ENCODE assay signal across 1 cellular context in genomic region chr20:5126512-5127203, GRCh38.
TF ChIP-seq lines count a peak whose summit lies in the region.

TSS of gene CDS2 (plus strand) at chr20:5127008. CDS start at chr20:5127093, 85 bp downstream.

TF ChIP-seq in HepG2, 621 proteins besides CTCF, POLR2A, EP300 and RAD21 (continued from another document and continues in another):
- TF ChIP-seq, protein P1, sequence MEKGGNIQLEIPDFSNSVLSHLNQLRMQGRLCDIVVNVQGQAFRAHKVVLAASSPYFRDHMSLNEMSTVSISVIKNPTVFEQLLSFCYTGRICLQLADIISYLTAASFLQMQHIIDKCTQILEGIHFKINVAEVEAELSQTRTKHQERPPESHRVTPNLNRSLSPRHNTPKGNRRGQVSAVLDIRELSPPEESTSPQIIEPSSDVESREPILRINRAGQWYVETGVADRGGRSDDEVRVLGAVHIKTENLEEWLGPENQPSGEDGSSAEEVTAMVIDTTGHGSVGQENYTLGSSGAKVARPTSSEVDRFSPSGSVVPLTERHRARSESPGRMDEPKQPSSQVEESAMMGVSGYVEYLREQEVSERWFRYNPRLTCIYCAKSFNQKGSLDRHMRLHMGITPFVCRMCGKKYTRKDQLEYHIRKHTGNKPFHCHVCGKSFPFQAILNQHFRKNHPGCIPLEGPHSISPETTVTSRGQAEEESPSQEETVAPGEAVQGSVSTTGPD (CRISPR knock-in tag; IDR thresholded peaks at IDR 0.05): no peak
- TF ChIP-seq RBFOX2 (IDR thresholded peaks at IDR 0.05; ENCODE audit: low read depth, low read length): peak; percentile 96
- TF ChIP-seq, protein P2, sequence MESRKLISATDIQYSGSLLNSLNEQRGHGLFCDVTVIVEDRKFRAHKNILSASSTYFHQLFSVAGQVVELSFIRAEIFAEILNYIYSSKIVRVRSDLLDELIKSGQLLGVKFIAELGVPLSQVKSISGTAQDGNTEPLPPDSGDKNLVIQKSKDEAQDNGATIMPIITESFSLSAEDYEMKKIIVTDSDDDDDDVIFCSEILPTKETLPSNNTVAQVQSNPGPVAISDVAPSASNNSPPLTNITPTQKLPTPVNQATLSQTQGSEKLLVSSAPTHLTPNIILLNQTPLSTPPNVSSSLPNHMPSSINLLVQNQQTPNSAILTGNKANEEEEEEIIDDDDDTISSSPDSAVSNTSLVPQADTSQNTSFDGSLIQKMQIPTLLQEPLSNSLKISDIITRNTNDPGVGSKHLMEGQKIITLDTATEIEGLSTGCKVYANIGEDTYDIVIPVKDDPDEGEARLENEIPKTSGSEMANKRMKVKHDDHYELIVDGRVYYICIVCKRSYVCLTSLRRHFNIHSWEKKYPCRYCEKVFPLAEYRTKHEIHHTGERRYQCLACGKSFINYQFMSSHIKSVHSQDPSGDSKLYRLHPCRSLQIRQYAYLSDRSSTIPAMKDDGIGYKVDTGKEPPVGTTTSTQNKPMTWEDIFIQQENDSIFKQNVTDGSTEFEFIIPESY (CRISPR knock-in tag; IDR thresholded peaks at IDR 0.05): peak; percentile 68; the same call in 1 of the 2 replicates
- TF ChIP-seq NFE2L1 (CRISPR knock-in tag; IDR thresholded peaks at IDR 0.05; ENCODE audit: borderline replicate concordance): no peak
- no peak; the same call in none of the 2 replicates for TF ChIP-seq LBX2 (CRISPR knock-in tag; IDR thresholded peaks at IDR 0.05; ENCODE audit: borderline replicate concordance)
- TF ChIP-seq AGO2 (optimal IDR thresholded peaks at IDR 0.05; ENCODE audit: low read depth, low read length): peak; percentile 92
- peak; percentile 47; the same call in 1 of the 2 replicates for TF ChIP-seq ZHX2 (IDR thresholded peaks at IDR 0.05; ENCODE audit: low read depth)
- no peak; the same call in 1 of the 2 replicates for TF ChIP-seq ZHX2 (CRISPR knock-in tag; IDR thresholded peaks at IDR 0.05; ENCODE audit: borderline replicate concordance)
- TF ChIP-seq ZNF251 (CRISPR knock-in tag; IDR thresholded peaks at IDR 0.05): 0 out of 2 replicates have a peak, but pooled peaks have one; percentile 75
- TF ChIP-seq, protein P3, sequence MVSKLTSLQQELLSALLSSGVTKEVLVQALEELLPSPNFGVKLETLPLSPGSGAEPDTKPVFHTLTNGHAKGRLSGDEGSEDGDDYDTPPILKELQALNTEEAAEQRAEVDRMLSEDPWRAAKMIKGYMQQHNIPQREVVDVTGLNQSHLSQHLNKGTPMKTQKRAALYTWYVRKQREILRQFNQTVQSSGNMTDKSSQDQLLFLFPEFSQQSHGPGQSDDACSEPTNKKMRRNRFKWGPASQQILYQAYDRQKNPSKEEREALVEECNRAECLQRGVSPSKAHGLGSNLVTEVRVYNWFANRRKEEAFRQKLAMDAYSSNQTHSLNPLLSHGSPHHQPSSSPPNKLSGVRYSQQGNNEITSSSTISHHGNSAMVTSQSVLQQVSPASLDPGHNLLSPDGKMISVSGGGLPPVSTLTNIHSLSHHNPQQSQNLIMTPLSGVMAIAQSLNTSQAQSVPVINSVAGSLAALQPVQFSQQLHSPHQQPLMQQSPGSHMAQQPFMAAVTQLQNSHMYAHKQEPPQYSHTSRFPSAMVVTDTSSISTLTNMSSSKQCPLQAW (CRISPR knock-in tag; IDR thresholded peaks at IDR 0.05): peak; percentile 91; the same call in 1 of the 2 replicates
- TF ChIP-seq ARID3A (IDR thresholded peaks at IDR 0.05; ENCODE audit: low read depth, low read length): no peak; the same call in none of the 2 replicates
- TF ChIP-seq SKI (IDR thresholded peaks at IDR 0.05; ENCODE audit: partially characterized antibody): peak; percentile 92
- no peak for TF ChIP-seq NKX3-1 (CRISPR knock-in tag; IDR thresholded peaks at IDR 0.05)
- peak; percentile 89 for TF ChIP-seq FOXC1 (CRISPR knock-in tag; IDR thresholded peaks at IDR 0.05; ENCODE audit: borderline replicate concordance)
- TF ChIP-seq, protein P4, sequence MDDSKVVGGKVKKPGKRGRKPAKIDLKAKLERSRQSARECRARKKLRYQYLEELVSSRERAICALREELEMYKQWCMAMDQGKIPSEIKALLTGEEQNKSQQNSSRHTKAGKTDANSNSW (CRISPR knock-in tag; IDR thresholded peaks at IDR 0.05; ENCODE audit: borderline replicate concordance): no peak; the same call in 1 of the 2 replicates
- no peak for TF ChIP-seq GTF2F1 (IDR thresholded peaks at IDR 0.05; ENCODE audit: low read length)
- peak; percentile 85 for TF ChIP-seq RBM39 (IDR thresholded peaks at IDR 0.05; ENCODE audit: low read depth, low read length, poor library complexity, severe bottlenecking)
- TF ChIP-seq ZBTB8A (CRISPR knock-in tag; IDR thresholded peaks at IDR 0.05; ENCODE audit: borderline replicate concordance, low read depth): no peak
- no peak for TF ChIP-seq TCF7 (IDR thresholded peaks at IDR 0.05; ENCODE audit: low read depth)
- TF ChIP-seq, protein P5, sequence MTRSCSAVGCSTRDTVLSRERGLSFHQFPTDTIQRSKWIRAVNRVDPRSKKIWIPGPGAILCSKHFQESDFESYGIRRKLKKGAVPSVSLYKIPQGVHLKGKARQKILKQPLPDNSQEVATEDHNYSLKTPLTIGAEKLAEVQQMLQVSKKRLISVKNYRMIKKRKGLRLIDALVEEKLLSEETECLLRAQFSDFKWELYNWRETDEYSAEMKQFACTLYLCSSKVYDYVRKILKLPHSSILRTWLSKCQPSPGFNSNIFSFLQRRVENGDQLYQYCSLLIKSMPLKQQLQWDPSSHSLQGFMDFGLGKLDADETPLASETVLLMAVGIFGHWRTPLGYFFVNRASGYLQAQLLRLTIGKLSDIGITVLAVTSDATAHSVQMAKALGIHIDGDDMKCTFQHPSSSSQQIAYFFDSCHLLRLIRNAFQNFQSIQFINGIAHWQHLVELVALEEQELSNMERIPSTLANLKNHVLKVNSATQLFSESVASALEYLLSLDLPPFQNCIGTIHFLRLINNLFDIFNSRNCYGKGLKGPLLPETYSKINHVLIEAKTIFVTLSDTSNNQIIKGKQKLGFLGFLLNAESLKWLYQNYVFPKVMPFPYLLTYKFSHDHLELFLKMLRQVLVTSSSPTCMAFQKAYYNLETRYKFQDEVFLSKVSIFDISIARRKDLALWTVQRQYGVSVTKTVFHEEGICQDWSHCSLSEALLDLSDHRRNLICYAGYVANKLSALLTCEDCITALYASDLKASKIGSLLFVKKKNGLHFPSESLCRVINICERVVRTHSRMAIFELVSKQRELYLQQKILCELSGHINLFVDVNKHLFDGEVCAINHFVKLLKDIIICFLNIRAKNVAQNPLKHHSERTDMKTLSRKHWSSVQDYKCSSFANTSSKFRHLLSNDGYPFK (CRISPR knock-in tag; IDR thresholded peaks at IDR 0.05; ENCODE audit: borderline replicate concordance): peak; percentile 91; the same call in 1 of the 2 replicates
- TF ChIP-seq NRL (CRISPR knock-in tag; IDR thresholded peaks at IDR 0.05; ENCODE audit: borderline replicate concordance): peak; percentile 66
- TF ChIP-seq ZBTB46 (CRISPR knock-in tag; IDR thresholded peaks at IDR 0.05; ENCODE audit: borderline replicate concordance): no peak
- TF ChIP-seq ZNF563 (CRISPR knock-in tag; IDR thresholded peaks at IDR 0.05): peak; percentile 98; the same call in 1 of the 2 replicates
- peak; percentile 69; the same call in 1 of the 2 replicates for TF ChIP-seq ETV6 (CRISPR knock-in tag; conservative IDR thresholded peaks at IDR 0.05)
- 0 out of 2 replicates have a peak, but pooled peaks have one; percentile 32 for TF ChIP-seq ZNF549 (CRISPR knock-in tag; IDR thresholded peaks at IDR 0.05)
- TF ChIP-seq ZNF747 (CRISPR knock-in tag; IDR thresholded peaks at IDR 0.05; ENCODE audit: borderline replicate concordance): no peak; the same call in 1 of the 2 replicates
- TF ChIP-seq RCOR2 (CRISPR knock-in tag; IDR thresholded peaks at IDR 0.05): no peak
- TF ChIP-seq ZNF274 (CRISPR knock-in tag; IDR thresholded peaks at IDR 0.05): no peak; the same call in 1 of the 2 replicates
- TF ChIP-seq, protein P6, sequence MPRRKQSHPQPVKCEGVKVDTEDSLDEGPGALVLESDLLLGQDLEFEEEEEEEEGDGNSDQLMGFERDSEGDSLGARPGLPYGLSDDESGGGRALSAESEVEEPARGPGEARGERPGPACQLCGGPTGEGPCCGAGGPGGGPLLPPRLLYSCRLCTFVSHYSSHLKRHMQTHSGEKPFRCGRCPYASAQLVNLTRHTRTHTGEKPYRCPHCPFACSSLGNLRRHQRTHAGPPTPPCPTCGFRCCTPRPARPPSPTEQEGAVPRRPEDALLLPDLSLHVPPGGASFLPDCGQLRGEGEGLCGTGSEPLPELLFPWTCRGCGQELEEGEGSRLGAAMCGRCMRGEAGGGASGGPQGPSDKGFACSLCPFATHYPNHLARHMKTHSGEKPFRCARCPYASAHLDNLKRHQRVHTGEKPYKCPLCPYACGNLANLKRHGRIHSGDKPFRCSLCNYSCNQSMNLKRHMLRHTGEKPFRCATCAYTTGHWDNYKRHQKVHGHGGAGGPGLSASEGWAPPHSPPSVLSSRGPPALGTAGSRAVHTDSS (CRISPR knock-in tag; conservative IDR thresholded peaks at IDR 0.05): no peak
